Comparison of ENCODE assay signal across 8 cellular contexts in the genomic region with DNA sequence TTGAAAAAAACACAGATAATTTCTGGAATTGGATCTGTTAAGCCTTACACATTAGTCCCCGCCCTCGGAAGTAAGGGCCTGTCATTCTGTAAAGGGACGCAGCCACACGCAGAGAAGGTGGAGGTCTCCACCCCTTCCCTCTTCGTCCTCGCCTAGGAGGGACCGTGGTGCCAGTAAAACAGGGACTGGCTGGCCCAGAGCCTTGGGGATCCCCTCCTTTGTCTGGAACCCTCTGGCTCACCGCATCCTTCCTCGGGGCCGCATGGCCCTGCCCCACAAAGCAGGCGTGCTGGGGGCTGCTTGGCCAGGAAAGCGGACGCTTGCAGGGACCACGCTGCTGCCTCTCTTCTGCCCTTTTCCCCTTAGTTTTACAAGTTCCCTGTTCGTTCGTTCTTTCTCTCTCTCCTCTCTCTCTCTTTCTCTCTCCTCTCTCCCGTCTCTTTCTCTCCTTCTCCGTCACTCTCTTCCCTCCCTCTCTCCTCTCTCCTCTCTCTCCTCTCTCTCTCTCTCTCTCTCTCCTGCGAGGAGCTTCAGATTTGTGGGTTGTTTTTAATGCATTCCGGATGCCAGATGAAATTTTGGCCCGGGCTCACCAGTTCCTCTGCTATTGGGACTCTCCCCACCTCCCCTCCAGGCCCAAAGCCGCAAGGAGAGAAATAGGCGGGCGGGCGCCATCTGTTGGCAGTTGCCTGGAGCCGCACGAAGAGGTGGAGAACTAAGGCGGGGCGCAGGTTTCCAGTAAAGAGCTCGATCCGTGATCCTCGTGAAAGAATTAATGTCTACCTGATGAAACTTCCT. TPM values are rescaled to one million over a fixed set of nuclear protein-coding genes. Genes with fewer than 3 reads are reported as not detected.
DNase-seq lines count a peak whose midpoint lies in the region; ATAC-seq and TF ChIP-seq lines count a peak whose summit lies in the region.

No MANE protein-coding gene starts in this region.

- ATAC-seq in HG02852 (IDR thresholded peaks at IDR 0.05; ENCODE audit: unreplicated experiment) (peak; percentile 79), mucosa of descending colon (peak; percentile 94)

- peaks cover 25% of the 10 kb centered on the region for H3K36me3 Mint-ChIP-seq in endothelial cell (ENCODE audit: low read depth, unreplicated experiment)

- H3K4me1 ChIP-seq in mucosa of descending colon (ENCODE audit: low read depth) = peaks cover 9% of the 10 kb centered on the region

- H3K4me1 Mint-ChIP-seq in endothelial cell (ENCODE audit: unreplicated experiment) = peaks cover 33% of the 10 kb centered on the region

- DNase-seq in NCI-H1092 treated with DMSO at 0.1 percent for 48 hours (lab: John Stamatoyannopoulos, UW) = peak; percentile 23
- no peak for DNase-seq in NCI-H1092 (lab: John Stamatoyannopoulos, UW)
- DNase-seq in NCI-H510A treated with DMSO at 0.1 percent for 48 hours (lab: John Stamatoyannopoulos, UW) = peak; percentile 43
- DNase-seq in activated CD8-positive, alpha-beta memory T cell treated with anti-CD3 and anti-CD28 coated beads, Interleukin-2, amount 50 U/mL, for 24 hours (ENCODE audit: extremely low read depth) = peak; percentile 34
- DNase-seq in endothelial cell (ENCODE audit: low spot score) = peak; percentile 92
- DNase-seq in mucosa of descending colon = peak; percentile 86 to 87 (median 87)
- DNase-seq in stimulated activated CD8-positive, alpha-beta memory T cell treated with anti-CD3 and anti-CD28 coated beads, Interleukin-2, amount 100 ng/mL, for 1 hour (ENCODE audit: low read depth in 2 of 2) = peak; percentile 17 to 34

- H3K4me3 Mint-ChIP-seq in endothelial cell (ENCODE audit: unreplicated experiment) = peak overlapping the region; percentile 44

- intact Hi-C loops in mucosa of descending colon (cut with DNase I, micrococcal nuclease) = loop anchor here (2.0 to 5.0 kb wide), 2 partner anchors 240 to 242 kb away; no protein-coding TSS in a partner anchor

- TF ChIP-seq CTCF in endothelial cell (IDR thresholded peaks at IDR 0.05; ENCODE audit: unreplicated experiment) (peak; percentile 69), mucosa of descending colon (IDR thresholded peaks at IDR 0.05) (peak; percentile 67)

- no peak overlapping the region for H3K4me3 ChIP-seq in mucosa of descending colon

- H3K36me3 ChIP-seq in mucosa of descending colon (ENCODE audit: low read depth) = no peaks in the 10 kb centered on the region

- H3K9me3 Mint-ChIP-seq in endothelial cell (ENCODE audit: unreplicated experiment) = no peaks in the 10 kb centered on the region

- H3K27ac Mint-ChIP-seq in endothelial cell (ENCODE audit: unreplicated experiment) = peak overlapping the region; percentile 84

- no peaks in the 10 kb centered on the region for H3K9me3 ChIP-seq in mucosa of descending colon

- H3K27me3 Mint-ChIP-seq in endothelial cell (ENCODE audit: unreplicated experiment) = peaks cover 16% of the 10 kb centered on the region

RNA-seq across cellular contexts. Expression of a gene that starts 35.1 kb away (rescaled TPM):
- total RNA-seq in endothelial cell (ENCODE audit: unreplicated experiment) = 11.7 TPM
- total RNA-seq in mucosa of descending colon = 10 to 100 TPM in 1 of 3 donors, 1 to 10 TPM in 2; 4.8 to 17.5 (median 5.7) TPM
